1 cellular context compared by ENCODE assay signal in the genomic region with DNA sequence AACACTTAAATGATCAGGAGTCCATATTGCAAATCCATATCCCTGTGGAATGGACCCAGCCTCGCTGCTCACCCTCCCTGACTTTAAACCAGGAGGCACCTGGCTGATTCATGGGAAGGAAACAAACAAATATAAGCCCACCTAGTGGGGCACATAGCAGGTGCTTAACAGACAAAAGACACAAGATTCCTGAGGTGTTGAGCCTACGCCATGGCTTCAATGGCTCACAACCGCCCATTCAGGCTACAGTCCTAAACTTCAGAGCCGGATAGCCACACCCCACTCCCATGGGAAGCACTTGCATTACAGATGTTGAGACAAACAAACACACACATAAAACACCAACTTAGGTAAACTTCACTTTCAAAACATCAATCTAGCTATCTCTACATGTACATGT.
TF ChIP-seq lines count a peak whose summit lies in the region.

No MANE protein-coding gene starts in this region.

TF ChIP-seq in GM23338, 12 proteins besides CTCF, POLR2A, EP300 and RAD21 (continued from another document):
- TF ChIP-seq, protein P1, sequence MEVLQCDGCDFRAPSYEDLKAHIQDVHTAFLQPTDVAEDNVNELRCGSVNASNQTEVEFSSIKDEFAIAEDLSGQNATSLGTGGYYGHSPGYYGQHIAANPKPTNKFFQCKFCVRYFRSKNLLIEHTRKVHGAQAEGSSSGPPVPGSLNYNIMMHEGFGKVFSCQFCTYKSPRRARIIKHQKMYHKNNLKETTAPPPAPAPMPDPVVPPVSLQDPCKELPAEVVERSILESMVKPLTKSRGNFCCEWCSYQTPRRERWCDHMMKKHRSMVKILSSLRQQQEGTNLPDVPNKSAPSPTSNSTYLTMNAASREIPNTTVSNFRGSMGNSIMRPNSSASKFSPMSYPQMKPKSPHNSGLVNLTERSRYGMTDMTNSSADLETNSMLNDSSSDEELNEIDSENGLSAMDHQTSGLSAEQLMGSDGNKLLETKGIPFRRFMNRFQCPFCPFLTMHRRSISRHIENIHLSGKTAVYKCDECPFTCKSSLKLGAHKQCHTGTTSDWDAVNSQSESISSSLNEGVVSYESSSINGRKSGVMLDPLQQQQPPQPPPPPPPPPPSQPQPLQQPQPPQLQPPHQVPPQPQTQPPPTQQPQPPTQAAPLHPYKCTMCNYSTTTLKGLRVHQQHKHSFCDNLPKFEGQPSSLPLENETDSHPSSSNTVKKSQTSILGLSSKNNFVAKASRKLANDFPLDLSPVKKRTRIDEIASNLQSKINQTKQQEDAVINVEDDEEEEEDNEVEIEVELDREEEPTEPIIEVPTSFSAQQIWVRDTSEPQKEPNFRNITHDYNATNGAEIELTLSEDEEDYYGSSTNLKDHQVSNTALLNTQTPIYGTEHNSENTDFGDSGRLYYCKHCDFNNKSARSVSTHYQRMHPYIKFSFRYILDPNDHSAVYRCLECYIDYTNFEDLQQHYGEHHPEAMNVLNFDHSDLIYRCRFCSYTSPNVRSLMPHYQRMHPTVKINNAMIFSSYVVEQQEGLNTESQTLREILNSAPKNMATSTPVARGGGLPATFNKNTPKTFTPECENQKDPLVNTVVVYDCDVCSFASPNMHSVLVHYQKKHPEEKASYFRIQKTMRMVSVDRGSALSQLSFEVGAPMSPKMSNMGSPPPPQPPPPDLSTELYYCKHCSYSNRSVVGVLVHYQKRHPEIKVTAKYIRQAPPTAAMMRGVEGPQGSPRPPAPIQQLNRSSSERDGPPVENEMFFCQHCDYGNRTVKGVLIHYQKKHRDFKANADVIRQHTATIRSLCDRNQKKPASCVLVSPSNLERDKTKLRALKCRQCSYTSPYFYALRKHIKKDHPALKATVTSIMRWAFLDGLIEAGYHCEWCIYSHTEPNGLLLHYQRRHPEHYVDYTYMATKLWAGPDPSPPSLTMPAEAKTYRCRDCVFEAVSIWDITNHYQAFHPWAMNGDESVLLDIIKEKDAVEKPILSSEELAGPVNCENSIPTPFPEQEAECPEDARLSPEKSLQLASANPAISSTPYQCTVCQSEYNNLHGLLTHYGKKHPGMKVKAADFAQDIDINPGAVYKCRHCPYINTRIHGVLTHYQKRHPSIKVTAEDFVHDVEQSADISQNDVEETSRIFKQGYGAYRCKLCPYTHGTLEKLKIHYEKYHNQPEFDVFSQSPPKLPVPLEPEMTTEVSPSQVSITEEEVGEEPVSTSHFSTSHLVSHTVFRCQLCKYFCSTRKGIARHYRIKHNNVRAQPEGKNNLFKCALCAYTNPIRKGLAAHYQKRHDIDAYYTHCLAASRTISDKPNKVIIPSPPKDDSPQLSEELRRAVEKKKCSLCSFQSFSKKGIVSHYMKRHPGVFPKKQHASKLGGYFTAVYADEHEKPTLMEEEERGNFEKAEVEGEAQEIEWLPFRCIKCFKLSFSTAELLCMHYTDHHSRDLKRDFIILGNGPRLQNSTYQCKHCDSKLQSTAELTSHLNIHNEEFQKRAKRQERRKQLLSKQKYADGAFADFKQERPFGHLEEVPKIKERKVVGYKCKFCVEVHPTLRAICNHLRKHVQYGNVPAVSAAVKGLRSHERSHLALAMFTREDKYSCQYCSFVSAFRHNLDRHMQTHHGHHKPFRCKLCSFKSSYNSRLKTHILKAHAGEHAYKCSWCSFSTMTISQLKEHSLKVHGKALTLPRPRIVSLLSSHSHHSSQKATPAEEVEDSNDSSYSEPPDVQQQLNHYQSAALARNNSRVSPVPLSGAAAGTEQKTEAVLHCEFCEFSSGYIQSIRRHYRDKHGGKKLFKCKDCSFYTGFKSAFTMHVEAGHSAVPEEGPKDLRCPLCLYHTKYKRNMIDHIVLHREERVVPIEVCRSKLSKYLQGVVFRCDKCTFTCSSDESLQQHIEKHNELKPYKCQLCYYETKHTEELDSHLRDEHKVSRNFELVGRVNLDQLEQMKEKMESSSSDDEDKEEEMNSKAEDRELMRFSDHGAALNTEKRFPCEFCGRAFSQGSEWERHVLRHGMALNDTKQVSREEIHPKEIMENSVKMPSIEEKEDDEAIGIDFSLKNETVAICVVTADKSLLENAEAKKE (CRISPR knock-in tag; IDR thresholded peaks at IDR 0.05): no peak
- TF ChIP-seq, protein P2, sequence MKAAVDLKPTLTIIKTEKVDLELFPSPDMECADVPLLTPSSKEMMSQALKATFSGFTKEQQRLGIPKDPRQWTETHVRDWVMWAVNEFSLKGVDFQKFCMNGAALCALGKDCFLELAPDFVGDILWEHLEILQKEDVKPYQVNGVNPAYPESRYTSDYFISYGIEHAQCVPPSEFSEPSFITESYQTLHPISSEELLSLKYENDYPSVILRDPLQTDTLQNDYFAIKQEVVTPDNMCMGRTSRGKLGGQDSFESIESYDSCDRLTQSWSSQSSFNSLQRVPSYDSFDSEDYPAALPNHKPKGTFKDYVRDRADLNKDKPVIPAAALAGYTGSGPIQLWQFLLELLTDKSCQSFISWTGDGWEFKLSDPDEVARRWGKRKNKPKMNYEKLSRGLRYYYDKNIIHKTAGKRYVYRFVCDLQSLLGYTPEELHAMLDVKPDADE (IDR thresholded peaks at IDR 0.05): no peak
- TF ChIP-seq, protein P3, sequence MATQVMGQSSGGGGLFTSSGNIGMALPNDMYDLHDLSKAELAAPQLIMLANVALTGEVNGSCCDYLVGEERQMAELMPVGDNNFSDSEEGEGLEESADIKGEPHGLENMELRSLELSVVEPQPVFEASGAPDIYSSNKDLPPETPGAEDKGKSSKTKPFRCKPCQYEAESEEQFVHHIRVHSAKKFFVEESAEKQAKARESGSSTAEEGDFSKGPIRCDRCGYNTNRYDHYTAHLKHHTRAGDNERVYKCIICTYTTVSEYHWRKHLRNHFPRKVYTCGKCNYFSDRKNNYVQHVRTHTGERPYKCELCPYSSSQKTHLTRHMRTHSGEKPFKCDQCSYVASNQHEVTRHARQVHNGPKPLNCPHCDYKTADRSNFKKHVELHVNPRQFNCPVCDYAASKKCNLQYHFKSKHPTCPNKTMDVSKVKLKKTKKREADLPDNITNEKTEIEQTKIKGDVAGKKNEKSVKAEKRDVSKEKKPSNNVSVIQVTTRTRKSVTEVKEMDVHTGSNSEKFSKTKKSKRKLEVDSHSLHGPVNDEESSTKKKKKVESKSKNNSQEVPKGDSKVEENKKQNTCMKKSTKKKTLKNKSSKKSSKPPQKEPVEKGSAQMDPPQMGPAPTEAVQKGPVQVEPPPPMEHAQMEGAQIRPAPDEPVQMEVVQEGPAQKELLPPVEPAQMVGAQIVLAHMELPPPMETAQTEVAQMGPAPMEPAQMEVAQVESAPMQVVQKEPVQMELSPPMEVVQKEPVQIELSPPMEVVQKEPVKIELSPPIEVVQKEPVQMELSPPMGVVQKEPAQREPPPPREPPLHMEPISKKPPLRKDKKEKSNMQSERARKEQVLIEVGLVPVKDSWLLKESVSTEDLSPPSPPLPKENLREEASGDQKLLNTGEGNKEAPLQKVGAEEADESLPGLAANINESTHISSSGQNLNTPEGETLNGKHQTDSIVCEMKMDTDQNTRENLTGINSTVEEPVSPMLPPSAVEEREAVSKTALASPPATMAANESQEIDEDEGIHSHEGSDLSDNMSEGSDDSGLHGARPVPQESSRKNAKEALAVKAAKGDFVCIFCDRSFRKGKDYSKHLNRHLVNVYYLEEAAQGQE (IDR thresholded peaks at IDR 0.05; ENCODE audit: unreplicated experiment): no peak
- TF ChIP-seq NANOG (IDR thresholded peaks at IDR 0.05; ENCODE audit: borderline replicate concordance): no peak
